Comparison of ENCODE assay signal across 8 cellular contexts in the genomic region with DNA sequence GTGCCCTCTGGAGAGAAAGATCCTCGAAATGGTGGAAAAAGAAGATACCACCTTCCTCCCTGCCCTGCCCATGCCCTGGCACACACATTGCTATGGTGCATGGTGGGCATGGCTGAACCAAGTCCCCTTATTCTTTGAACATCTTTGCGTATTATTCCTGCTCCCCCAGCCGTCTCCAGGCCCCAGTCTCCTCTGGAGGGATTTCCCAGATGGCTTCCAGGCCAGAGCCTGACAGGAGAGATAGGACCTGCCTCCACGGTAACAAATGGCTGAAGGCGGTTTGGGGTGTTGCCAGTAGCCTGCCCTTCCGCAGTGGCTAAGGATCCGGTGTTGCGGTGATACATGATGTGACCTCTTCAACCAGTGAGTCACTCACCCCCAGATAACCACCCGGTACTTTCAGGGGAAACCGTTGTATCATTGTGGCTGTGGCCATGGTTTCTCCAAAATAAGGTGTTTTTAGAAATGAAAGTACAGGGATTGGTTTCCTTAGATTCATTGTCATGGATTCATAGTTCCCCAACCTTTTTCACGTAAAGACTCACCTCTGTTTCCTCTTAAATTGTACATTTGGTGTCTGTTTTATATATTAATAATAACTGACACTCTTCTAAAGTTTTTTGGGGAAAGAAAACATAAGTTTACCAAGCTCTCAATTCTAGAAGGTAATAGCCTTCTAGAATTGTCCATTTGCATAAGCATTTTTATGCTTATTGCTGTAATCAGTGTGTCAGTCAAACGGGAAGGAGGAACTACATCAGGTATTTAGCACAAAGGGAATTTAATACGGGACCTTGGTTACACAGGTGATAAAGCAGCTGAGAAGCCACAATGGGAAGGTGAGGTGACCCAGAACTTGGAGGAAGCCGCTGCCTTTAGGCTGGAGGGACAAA. TPM values are rescaled to one million over a fixed set of nuclear protein-coding genes. Genes with fewer than 3 reads are reported as not detected.
DNase-seq lines count a peak whose midpoint lies in the region; ATAC-seq and TF ChIP-seq lines count a peak whose summit lies in the region.

No MANE protein-coding gene starts in this region.

- intact Hi-C loops in heart left ventricle (cut with DNase I), result no loop called here
- intact Hi-C loops in prostate gland (cut with DNase I), result no loop called here

- peak; percentile 62 for DNase-seq in activated T-cell treated with anti-CD3 and anti-CD28 coated beads, Interleukin-2, amount 50 U/mL, for 1 hour
- DNase-seq in heart left ventricle (peak; percentile 79 to 93 (median 83)), cerebellar cortex (ENCODE audit: low spot score) (no peak), prostate gland (ENCODE audit: low spot score) (no peak)
- DNase-seq in stimulated activated CD4-positive, alpha-beta T cell treated with anti-CD3 and anti-CD28 coated beads, Interleukin-15, amount 100 ng/mL, for 48 hours (ENCODE audit: low read depth in 2 of 2), result peak; percentile 65

- H3K36me3 ChIP-seq in OCI-LY3 (replicated peaks; ENCODE audit: low read depth, low read length) (peaks cover 10% of the 10 kb centered on the region), heart left ventricle (peaks cover 0 to 13% (median 0%) of the 10 kb centered on the region in 9 donors), prostate gland (no peaks in the 10 kb centered on the region)

- H3K79me2 ChIP-seq in OCI-LY3 (ENCODE audit: low read length), result peaks cover 11% of the 10 kb centered on the region; the same call in 1 of the 2 replicates

- H3K27ac ChIP-seq in OCI-LY3 (ENCODE audit: low read length) (no peak overlapping the region), heart left ventricle (peak overlapping the region in 11 of 12 donors; percentile 5 to 80 (median 44)), prostate gland (peak overlapping the region in 1 of 2 donors; percentile 30)

- no peak overlapping the region for H2AFZ ChIP-seq in OCI-LY3 (ENCODE audit: low read depth, low read length)

- peak overlapping the region; percentile 4; the same call in 1 of the 2 replicates for H3K4me3 ChIP-seq in OCI-LY3 (ENCODE audit: low read length)
- H3K4me3 ChIP-seq in heart left ventricle, result peak overlapping the region in 2 of 12 donors; percentile 1 to 23
- no peak overlapping the region for H3K4me3 ChIP-seq in prostate gland

- H3K9ac ChIP-seq in OCI-LY3 (ENCODE audit: low read length), result no peak overlapping the region

- peak overlapping the region; percentile 53 for H3K4me2 ChIP-seq in OCI-LY3 (ENCODE audit: low read length)

- TF ChIP-seq POLR2A in heart left ventricle (IDR thresholded peaks at IDR 0.05), result no peak
- TF ChIP-seq POLR2A in prostate gland (IDR thresholded peaks at IDR 0.05), result no peak

- 31 to 42% (median 38%) methylated on average over 14 of the region's 14 CpGs for WGBS in heart left ventricle, 4 donors
- 55% methylated on average over 14 of the region's 14 CpGs for WGBS in prostate gland

- peaks cover 30% of the 10 kb centered on the region for H4K20me1 ChIP-seq in OCI-LY3 (ENCODE audit: insufficient read depth, low read length)

- peaks cover 38% of the 10 kb centered on the region for H3K27me3 ChIP-seq in OCI-LY3 (ENCODE audit: low read depth, low read length)
- H3K27me3 ChIP-seq in heart left ventricle, result no peaks in the 10 kb centered on the region
- H3K27me3 ChIP-seq in prostate gland (replicated peaks; ENCODE audit: insufficient read depth), result no peaks in the 10 kb centered on the region

- H3K9me3 ChIP-seq in OCI-LY3 (ENCODE audit: insufficient read depth, low read length) (no peaks in the 10 kb centered on the region), heart left ventricle (no peaks in the 10 kb centered on the region), prostate gland (no peaks in the 10 kb centered on the region)

- ATAC-seq in GM18517 (IDR thresholded peaks at IDR 0.05; ENCODE audit: unreplicated experiment) (peak; percentile 70), HG02884 (IDR thresholded peaks at IDR 0.05; ENCODE audit: unreplicated experiment) (peak; percentile 65), heart left ventricle (peak; percentile 87 to 95 (median 90))

- peaks cover 57% of the 10 kb centered on the region for H3K4me1 ChIP-seq in OCI-LY3 (ENCODE audit: low read length)
- peaks cover 23 to 91% (median 68%) of the 10 kb centered on the region in 12 donors for H3K4me1 ChIP-seq in heart left ventricle
- peaks cover 6% of the 10 kb centered on the region for H3K4me1 ChIP-seq in prostate gland (replicated peaks)

- TF ChIP-seq CTCF in OCI-LY3 (IDR thresholded peaks at IDR 0.05; ENCODE audit: low read depth, low read length), result no peak
- no peak for TF ChIP-seq CTCF in heart left ventricle (IDR thresholded peaks at IDR 0.05)
- TF ChIP-seq CTCF in prostate gland (IDR thresholded peaks at IDR 0.05), result no peak

RNA-seq across cellular contexts. Expression of gene SMAD3, which starts 25.9 kb away (rescaled TPM):
- total RNA-seq in heart left ventricle (10 to 100 TPM; 12.1 to 34.3 (median 16.3) TPM), prostate gland (10 to 100 TPM; 30.6 to 45.4 TPM)
- 1 to 10 TPM; 5.6 to 9.8 TPM for polyA plus RNA-seq in heart left ventricle

Comparison
In these comparisons a context has a peak if more than half of its experiments do, and no peak if none do; other contexts are left out.
1. DNase-seq: peak in activated T-cell treated with anti-CD3 and anti-CD28 coated beads, Interleukin-2, amount 50 U/mL, for 1 hour (single experiment), heart left ventricle (5 of 5) and stimulated activated CD4-positive, alpha-beta T cell treated with anti-CD3 and anti-CD28 coated beads, Interleukin-15, amount 100 ng/mL, for 48 hours (2 of 2); none in cerebellar cortex (single experiment) and prostate gland (single experiment).
2. Peak in every context shown above with its lines, with median percentiles within 50 percentile points of each other: ATAC-seq.